In genomic region chr16:70608516-70608915, GRCh38 we compare ENCODE assay signal across 14 cellular contexts. TPM values are rescaled to one million over a fixed set of nuclear protein-coding genes. Genes with fewer than 3 reads are reported as not detected.
"Had no signal": no experiment of that assay in that cellular context is flagged by ENCODE, and none has a peak within 500 bp of the region (broad histone marks: within the 10 kb centered on the region; RNA-seq: fewer than 3 reads in every experiment).

No MANE protein-coding gene starts in this region.

- H3K9me3 ChIP-seq: ascending aorta, neutrophil, transverse colon, vagina had no signal

- H3K27ac ChIP-seq: ascending aorta, neutrophil, transverse colon, vagina had no signal

- ATAC-seq: activated CD4-positive, CD25-positive, alpha-beta regulatory T cell treated with anti-CD3 and anti-CD28 coated beads, Interleukin-2, amount 50 U/mL, for 24 hours; activated T-helper 17 cell treated with anti-CD3 and anti-CD28 coated beads, Interleukin-2, amount 50 U/mL, for 72 hours had no signal

- DNase-seq: activated naive CD4-positive, alpha-beta T cell treated with anti-CD3 and anti-CD28 coated beads for 36 hours; foreskin fibroblast; glutamatergic neuron; naive B cell; retina; stimulated activated CD4-positive, alpha-beta T cell treated with anti-CD3 and anti-CD28 coated beads, Interleukin-4, amount 100 ng/mL, for 24 hours; stimulated activated naive CD4-positive, alpha-beta T cell treated with Interleukin-2 at 50 U/mL for 16 hours; transverse colon had no signal

- H3K27me3 ChIP-seq: ascending aorta, neutrophil, transverse colon, vagina had no signal

- H3K4me3 ChIP-seq: ascending aorta, transverse colon, vagina had no signal

- H3K36me3 ChIP-seq: ascending aorta, neutrophil, transverse colon, vagina had no signal

RNA-seq across cellular contexts. Expression of gene IL34, which starts 37.8 kb away (rescaled TPM):
- total RNA-seq: activated CD8-positive, alpha-beta memory T cell treated with anti-CD3 and anti-CD28 coated beads for 36 hours; activated naive CD4-positive, alpha-beta T cell treated with anti-CD3 and anti-CD28 coated beads for 36 hours; activated T-helper 17 cell treated with anti-CD3 and anti-CD28 coated beads, Interleukin-2, amount 50 U/mL, for 72 hours had no signal
